ENCODE assay signal across 27 cellular contexts in the genomic region with DNA sequence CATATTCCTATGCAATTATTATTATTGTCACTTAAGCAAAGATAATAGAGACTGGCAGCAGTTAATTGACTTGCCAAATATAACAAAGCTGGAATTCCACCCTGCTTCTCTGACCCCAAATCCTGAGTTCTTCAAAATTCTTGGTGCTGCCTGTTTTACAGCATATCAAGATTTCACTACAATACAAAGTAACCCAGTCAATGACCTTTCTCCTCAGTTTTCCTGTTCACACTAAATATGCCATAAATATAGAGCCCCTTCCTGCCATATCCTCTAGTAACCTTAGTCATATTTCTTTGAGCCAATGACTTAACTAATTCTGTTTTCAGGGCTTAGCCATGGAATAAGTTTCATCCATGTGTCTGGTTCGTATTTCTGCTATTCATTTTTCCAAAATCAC.
"Had no signal": no experiment of that assay in that cellular context is flagged by ENCODE, and none has a peak within 500 bp of the region (broad histone marks: within the 10 kb centered on the region; RNA-seq: fewer than 3 reads in every experiment).

No MANE protein-coding gene starts in this region.

- H3K4me3 ChIP-seq: left lung, lung, mucosa of descending colon, ovary, sigmoid colon, smooth muscle cell, tibial nerve, vagina had no signal

- H3K36me3 ChIP-seq: left lung, ovary, sigmoid colon, tibial nerve, vagina had no signal

- H3K4me3 Mint-ChIP-seq: memory B cell; naive thymus-derived CD4-positive, alpha-beta T cell; natural killer cell treated with Interleukin-12 subunit alpha and Interleukin-12 subunit beta and Interleukin-15 and Interleukin-18, amount 100 ng/mL, for 72 hours; stimulated activated memory B cell treated with anti-CD40 and anti-IgM and Interleukin-4, amounts not matched to agents 10 μg/mL and 1 μg/mL and 100 μg/mL, for 72 hours; stimulated activated naive CD8-positive, alpha-beta T cell treated with anti-CD3 and anti-CD28 coated beads, Interleukin-15, amount 100 ng/mL, for 72 hours; type B pancreatic cell had no signal

- H3K4me1 Mint-ChIP-seq: memory B cell; naive thymus-derived CD4-positive, alpha-beta T cell; stimulated activated memory B cell treated with anti-CD40 and anti-IgM and Interleukin-4, amounts not matched to agents 10 μg/mL and 1 μg/mL and 100 μg/mL, for 72 hours; stimulated activated naive CD8-positive, alpha-beta T cell treated with anti-CD3 and anti-CD28 coated beads, Interleukin-15, amount 100 ng/mL, for 72 hours had no signal

- H3K27ac ChIP-seq: left lung, ovary, sigmoid colon, tibial nerve, vagina had no signal

- H3K4me2 ChIP-seq: smooth muscle cell had no signal

- H3K27me3 ChIP-seq: left lung, ovary, sigmoid colon, tibial nerve, vagina had no signal

- H3K27ac Mint-ChIP-seq: memory B cell; naive thymus-derived CD4-positive, alpha-beta T cell; natural killer cell treated with Interleukin-12 subunit alpha and Interleukin-12 subunit beta and Interleukin-15 and Interleukin-18, amount 100 ng/mL, for 72 hours; progenitor cell of endocrine pancreas; stimulated activated memory B cell treated with anti-CD40 and anti-IgM and Interleukin-4, amounts not matched to agents 10 μg/mL and 1 μg/mL and 100 μg/mL, for 72 hours; stimulated activated naive CD8-positive, alpha-beta T cell treated with anti-CD3 and anti-CD28 coated beads, Interleukin-15, amount 100 ng/mL, for 72 hours; type B pancreatic cell had no signal

- H3K9me3 Mint-ChIP-seq: memory B cell; stimulated activated memory B cell treated with anti-CD40 and anti-IgM and Interleukin-4, amounts not matched to agents 10 μg/mL and 1 μg/mL and 100 μg/mL, for 72 hours; stimulated activated naive CD8-positive, alpha-beta T cell treated with anti-CD3 and anti-CD28 coated beads, Interleukin-15, amount 100 ng/mL, for 72 hours; type B pancreatic cell had no signal

- H3K36me3 Mint-ChIP-seq: memory B cell; naive thymus-derived CD4-positive, alpha-beta T cell; stimulated activated memory B cell treated with anti-CD40 and anti-IgM and Interleukin-4, amounts not matched to agents 10 μg/mL and 1 μg/mL and 100 μg/mL, for 72 hours; type B pancreatic cell had no signal

- H3K4me1 ChIP-seq: left lung, vagina had no signal

- H3K9me3 ChIP-seq: left lung, mucosa of descending colon, ovary, sigmoid colon, tibial nerve, vagina had no signal

- DNase-seq: hippocampal formation; kidney glomerular epithelial cell; left cardiac atrium; left lung; midbrain; mucosa of descending colon; naive thymus-derived CD4-positive, alpha-beta T cell; ovary; retina; right cardiac atrium; sigmoid colon; stimulated activated CD4-positive, alpha-beta T cell treated with anti-CD3 and anti-CD28 coated beads, Interleukin-1b, Interleukin-23, amount 100 ng/mL, for 48 hours; stimulated activated CD4-positive, alpha-beta T cell treated with anti-CD3 and anti-CD28 coated beads, Interleukin-2, amount 100 ng/mL, for 48 hours; stimulated activated CD4-positive, alpha-beta T cell treated with anti-CD3 and anti-CD28 coated beads, Interleukin-4, amount 100 ng/mL, for 4 hours; stimulated activated CD8-positive, alpha-beta memory T cell treated with anti-CD3 and anti-CD28 coated beads, Interleukin-4, amount 100 ng/mL, for 48 hours; stimulated activated naive CD4-positive, alpha-beta T cell treated with Interleukin-2 at 50 U/mL for 16 hours; stimulated activated naive CD8-positive, alpha-beta T cell treated with anti-CD3 and anti-CD28 coated beads, Interleukin-15, amount 100 ng/mL, for 72 hours; substantia nigra had no signal

- H3K27me3 Mint-ChIP-seq: memory B cell; natural killer cell treated with Interleukin-12 subunit alpha and Interleukin-12 subunit beta and Interleukin-15 and Interleukin-18, amount 100 ng/mL, for 72 hours; progenitor cell of endocrine pancreas; type B pancreatic cell had no signal
